8 cellular contexts compared by ENCODE assay signal in the genomic region with DNA sequence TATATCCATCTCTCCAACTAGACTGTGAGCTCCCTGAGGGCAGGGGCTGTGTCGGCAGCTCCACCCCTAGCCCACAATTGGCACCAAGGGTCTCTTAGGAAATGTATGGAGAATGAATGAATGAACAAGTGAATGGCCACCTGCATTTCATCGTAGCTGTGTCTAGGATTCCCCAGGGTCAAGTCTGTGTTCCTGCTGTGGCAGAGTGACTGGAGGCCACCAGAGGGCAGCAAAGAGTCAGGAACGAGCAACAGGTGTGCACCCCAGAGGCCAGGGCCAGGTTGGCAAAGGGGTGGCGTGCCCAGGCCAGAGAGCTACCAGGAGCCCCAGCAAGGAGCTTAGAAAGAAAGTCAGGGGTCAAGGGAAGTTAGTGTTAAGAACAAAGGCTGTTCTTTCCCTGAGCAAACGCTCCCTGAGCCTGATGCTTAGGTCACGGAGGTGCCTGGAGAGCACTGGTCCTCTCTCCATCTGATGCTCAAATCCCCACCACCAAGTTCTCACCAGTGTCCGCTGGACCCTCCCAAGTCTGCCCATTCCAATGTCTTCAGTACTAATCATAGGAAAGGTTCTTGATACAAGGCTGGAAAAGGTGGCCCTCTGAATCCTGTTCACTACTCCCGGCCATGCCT.
DNase-seq lines count a peak whose midpoint lies in the region; ATAC-seq, FAIRE-seq and TF ChIP-seq lines count a peak whose summit lies in the region.

No MANE protein-coding gene starts in this region.

- no peak for TF ChIP-seq POLR2A in Peyer's patch (IDR thresholded peaks at IDR 0.05)

- no peak for FAIRE-seq in frontal cortex (lab: Jason Lieb, UNC)
- FAIRE-seq in urothelium cell line (lab: Jason Lieb, UNC): no peak

- TF ChIP-seq CTCF in Peyer's patch (IDR thresholded peaks at IDR 0.05): peak; percentile 80 to 86 (median 84)
- TF ChIP-seq CTCF in progenitor cell of endocrine pancreas (IDR thresholded peaks at IDR 0.05; ENCODE audit: unreplicated experiment): peak; percentile 92

- intact Hi-C loops in Right ventricle myocardium superior (cut with DNase I) (loop anchor here (10.0 kb wide), 1 partner anchor 391 kb away; no protein-coding TSS in a partner anchor), cardiac septum (cut with DNase I) (no loop called here)
- intact Hi-C loops in activated T-helper 2 cell treated with anti-CD3 and anti-CD28 coated beads, Interferon-gamma antibody, Interleukin-2, Interleukin-4, amounts not matched to agents 10 μg/mL and 5 μg/mL and 100 μg/mL, durations not matched to agents 14 hours and 24 hours and 36 hours (cut with micrococcal nuclease): loop anchor here (1.0 to 10.0 kb wide), 2 partner anchors 51 to 118 kb away; no protein-coding TSS in a partner anchor

- ATAC-seq in Right ventricle myocardium superior (ENCODE audit: poor library complexity): peak; percentile 89

- H3K9me3 Mint-ChIP-seq in activated T-helper 2 cell treated with anti-CD3 and anti-CD28 coated beads, Interferon-gamma antibody, Interleukin-2, Interleukin-4, amounts not matched to agents 10 μg/mL and 5 μg/mL and 100 μg/mL, durations not matched to agents 14 hours and 24 hours and 36 hours: no peaks in the 10 kb centered on the region
- H3K9me3 Mint-ChIP-seq in progenitor cell of endocrine pancreas (ENCODE audit: low read depth): no peaks in the 10 kb centered on the region

- H3K36me3 Mint-ChIP-seq in activated T-helper 2 cell treated with anti-CD3 and anti-CD28 coated beads, Interferon-gamma antibody, Interleukin-2, Interleukin-4, amounts not matched to agents 10 μg/mL and 5 μg/mL and 100 μg/mL, durations not matched to agents 14 hours and 24 hours and 36 hours (ENCODE audit: low read depth): no peaks in the 10 kb centered on the region
- no peaks in the 10 kb centered on the region for H3K36me3 Mint-ChIP-seq in progenitor cell of endocrine pancreas (ENCODE audit: insufficient read depth)

- no peaks in the 10 kb centered on the region for H3K27me3 ChIP-seq in Peyer's patch

- DNase-seq in Right ventricle myocardium superior (peak; percentile 73), cardiac septum (ENCODE audit: low spot score) (no peak), HS-5 (ENCODE audit: low read depth) (peak; percentile 10), Peyer's patch (peak; percentile 74 to 87 (median 74)), frontal cortex (ENCODE audit: low spot score in 2 of 2) (peak; percentile 46 to 69), progenitor cell of endocrine pancreas (ENCODE audit: low spot score, unreplicated experiment) (peak; percentile 66), urothelium cell line (ENCODE audit: low spot score) (peak; percentile 70)
- peak; percentile 54 for DNase-seq in activated T-helper 2 cell treated with anti-CD3 and anti-CD28 coated beads, Interferon-gamma antibody, Interleukin-2, Interleukin-4, amounts not matched to agents 10 μg/mL and 5 μg/mL and 100 μg/mL, durations not matched to agents 14 hours and 24 hours and 36 hours (ENCODE audit: low spot score)

- H3K36me3 ChIP-seq in Peyer's patch: no peaks in the 10 kb centered on the region

- peaks cover 2% of the 10 kb centered on the region for H3K27me3 Mint-ChIP-seq in activated T-helper 2 cell treated with anti-CD3 and anti-CD28 coated beads, Interferon-gamma antibody, Interleukin-2, Interleukin-4, amounts not matched to agents 10 μg/mL and 5 μg/mL and 100 μg/mL, durations not matched to agents 14 hours and 24 hours and 36 hours (ENCODE audit: low read depth)
- H3K27me3 Mint-ChIP-seq in progenitor cell of endocrine pancreas: peaks cover 83% of the 10 kb centered on the region

- H3K27ac Mint-ChIP-seq in activated T-helper 2 cell treated with anti-CD3 and anti-CD28 coated beads, Interferon-gamma antibody, Interleukin-2, Interleukin-4, amounts not matched to agents 10 μg/mL and 5 μg/mL and 100 μg/mL, durations not matched to agents 14 hours and 24 hours and 36 hours: no peak overlapping the region
- no peak overlapping the region for H3K27ac Mint-ChIP-seq in progenitor cell of endocrine pancreas

- H3K9me3 ChIP-seq in Peyer's patch: no peaks in the 10 kb centered on the region

- H3K27ac ChIP-seq in Peyer's patch: no peak overlapping the region

- H3K4me1 ChIP-seq in Peyer's patch: peaks cover 0 to 4% (median 1%) of the 10 kb centered on the region in 4 donors

- no peak overlapping the region for H3K4me3 Mint-ChIP-seq in activated T-helper 2 cell treated with anti-CD3 and anti-CD28 coated beads, Interferon-gamma antibody, Interleukin-2, Interleukin-4, amounts not matched to agents 10 μg/mL and 5 μg/mL and 100 μg/mL, durations not matched to agents 14 hours and 24 hours and 36 hours (ENCODE audit: low read depth)
- H3K4me3 Mint-ChIP-seq in progenitor cell of endocrine pancreas (ENCODE audit: low read depth): no peak overlapping the region

- H3K4me3 ChIP-seq in Peyer's patch: no peak overlapping the region

- no peaks in the 10 kb centered on the region for H3K4me1 Mint-ChIP-seq in activated T-helper 2 cell treated with anti-CD3 and anti-CD28 coated beads, Interferon-gamma antibody, Interleukin-2, Interleukin-4, amounts not matched to agents 10 μg/mL and 5 μg/mL and 100 μg/mL, durations not matched to agents 14 hours and 24 hours and 36 hours (ENCODE audit: low read depth)
- peaks cover 13% of the 10 kb centered on the region for H3K4me1 Mint-ChIP-seq in progenitor cell of endocrine pancreas (ENCODE audit: low read depth)
